Comparison of ENCODE assay signal across 9 cellular contexts in genomic region chr1:159177273-159177907, GRCh38. TPM values are rescaled to one million over a fixed set of nuclear protein-coding genes. Genes with fewer than 3 reads are reported as not detected.
DNase-seq lines count a peak whose midpoint lies in the region; ATAC-seq, FAIRE-seq and TF ChIP-seq lines count a peak whose summit lies in the region.
"Had no signal": no experiment of that assay in that cellular context is flagged by ENCODE, and none has a peak within 500 bp of the region (broad histone marks: within the 10 kb centered on the region; RNA-seq: fewer than 3 reads in every experiment).

No MANE protein-coding gene starts in this region.

- TF ChIP-seq CTCF in GM10266 (IDR thresholded peaks at IDR 0.05; ENCODE audit: control insufficient read depth, insufficient read depth, low read depth, missing control alignments) (no peak), adrenal gland (IDR thresholded peaks at IDR 0.05) (no peak), left lung (IDR thresholded peaks at IDR 0.05) (no peak), D721Med (IDR thresholded peaks at IDR 0.05; ENCODE audit: insufficient read depth, missing control alignments) (no peak), Peyer's patch (IDR thresholded peaks at IDR 0.05) (no peak)

- H3K27ac ChIP-seq in adrenal gland (no peak overlapping the region), left lung (no peak overlapping the region), Peyer's patch (no peak overlapping the region)
- H3K27ac ChIP-seq: gastrocnemius medialis had no signal

- H3K4me1 ChIP-seq in adrenal gland (replicated peaks in 1 of 2) (no peaks in the 10 kb centered on the region), left lung (peaks cover 0 to under 1% of the 10 kb centered on the region in 2 donors), Peyer's patch (no peaks in the 10 kb centered on the region)
- H3K4me1 ChIP-seq: gastrocnemius medialis had no signal

- intact Hi-C loops in adrenal gland (cut with DNase I): no loop called here
- intact Hi-C loops in left lung (cut with DNase I): no loop called here

- TF ChIP-seq POLR2A in adrenal gland (IDR thresholded peaks at IDR 0.05) (no peak), Peyer's patch (IDR thresholded peaks at IDR 0.05) (no peak)

- H3K9me3 ChIP-seq in adrenal gland (replicated peaks in 1 of 3) (no peaks in the 10 kb centered on the region), left lung (no peaks in the 10 kb centered on the region), Peyer's patch (no peaks in the 10 kb centered on the region)
- H3K9me3 ChIP-seq: gastrocnemius medialis had no signal

- WGBS in adrenal gland, 4 donors: 9 to 18% (median 14%) methylated on average over 3 of the region's 3 CpGs

- H3K36me3 ChIP-seq in adrenal gland (replicated peaks in 1 of 2) (no peaks in the 10 kb centered on the region), left lung (no peaks in the 10 kb centered on the region), Peyer's patch (no peaks in the 10 kb centered on the region)
- H3K36me3 ChIP-seq: gastrocnemius medialis had no signal

- FAIRE-seq in D721Med (lab: Jason Lieb, UNC): no peak

- peak; percentile 65 for DNase-seq in GM10266 (ENCODE audit: extremely low spot score)
- peak; percentile 69 for DNase-seq in M059J (ENCODE audit: low read depth)
- peak in 6 of 7 donors; percentile 32 to 66 (median 56) for DNase-seq in adrenal gland
- DNase-seq in left lung: no peak
- no peak for DNase-seq in D721Med (ENCODE audit: insufficient read length, low spot score)
- no peak for DNase-seq in Peyer's patch
- no peak for DNase-seq in NCI-H1105 (lab: John Stamatoyannopoulos, UW)
- no peak for DNase-seq in foreskin melanocyte
- DNase-seq: gastrocnemius medialis had no signal

- H3K27me3 ChIP-seq in adrenal gland (peaks cover 14% of the 10 kb centered on the region), left lung (peaks cover 12 to 55% of the 10 kb centered on the region in 2 donors), Peyer's patch (no peaks in the 10 kb centered on the region)

- H3K4me3 ChIP-seq in adrenal gland (no peak overlapping the region), left lung (no peak overlapping the region), Peyer's patch (no peak overlapping the region)
- H3K4me3 ChIP-seq: gastrocnemius medialis had no signal

- peak; percentile 96 for ATAC-seq in left lung

RNA-seq across cellular contexts. Expression of gene CADM3, which starts 6.0 kb away (rescaled TPM):
- 0.47 and 0.54 TPM in 2 replicates for total RNA-seq in M059J (2014; rRNA removed; shearing (Covaris generic))
- 1 to 10 TPM in 5 of 8 donors, under 1 TPM in 2, not detected in 1; 0.83 to 7.8 (median 1.6) TPM for total RNA-seq in adrenal gland
- 1 to 10 TPM; 3.3 to 5.9 (median 5.5) TPM for polyA plus RNA-seq in adrenal gland
- total RNA-seq in left lung: 1 to 10 TPM; 3.4 to 6.2 TPM
- 10 to 100 TPM in 1 of 4 donors, 1 to 10 TPM in 3; 2.1 to 19.8 (median 8.1) TPM for total RNA-seq in Peyer's patch

RNA-seq across cellular contexts. Expression of gene ACKR1, which starts 27.3 kb away (rescaled TPM):
- not detected in 2 replicates for total RNA-seq in M059J (2014; rRNA removed; shearing (Covaris generic))
- 10 to 100 TPM in 5 of 8 donors, 1 to 10 TPM in 3; 3.9 to 19.9 (median 11.4) TPM for total RNA-seq in adrenal gland
- polyA plus RNA-seq in adrenal gland: 10 to 100 TPM in 2 of 3 donors, 1 to 10 TPM in 1; 6.8 to 75.0 (median 11.1) TPM
- total RNA-seq in left lung: 10 to 100 TPM; 16.8 to 65.3 TPM
- total RNA-seq in Peyer's patch: 10 to 100 TPM in 3 of 4 donors, 1 to 10 TPM in 1; 5.4 to 51.2 (median 21.5) TPM

Comparison
In these comparisons a context has a peak if more than half of its experiments do, and no peak if none do; other contexts are left out.
1. DNase-seq: peak in GM10266 (single experiment), M059J (single experiment) and adrenal gland (6 of 7); none in left lung (0 of 2), D721Med (single experiment), Peyer's patch (0 of 3), NCI-H1105 (single experiment) and foreskin melanocyte (single experiment).